8 cellular contexts compared by ENCODE assay signal in the genomic region with DNA sequence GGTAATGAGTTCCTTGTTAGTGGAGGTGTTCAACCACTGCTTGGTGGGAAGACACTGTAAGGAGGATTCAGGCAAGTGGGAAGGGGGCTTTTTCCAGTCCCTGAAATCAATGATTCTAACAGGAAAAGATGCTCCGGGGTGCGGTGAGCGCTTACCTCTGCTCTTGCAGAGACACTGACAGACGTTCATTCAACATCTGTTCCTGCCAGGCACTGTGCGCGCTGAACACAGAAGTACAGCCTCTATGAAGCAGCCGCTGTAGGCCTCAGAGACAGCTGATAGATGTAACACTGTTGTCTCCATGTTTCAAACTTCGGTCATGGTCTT. TPM values are rescaled to one million over a fixed set of nuclear protein-coding genes. Genes with fewer than 3 reads are reported as not detected.
DNase-seq lines count a peak whose midpoint lies in the region; ATAC-seq, FAIRE-seq and TF ChIP-seq lines count a peak whose summit lies in the region.

No MANE protein-coding gene starts in this region.

- intact Hi-C loops in Calu3 (cut with micrococcal nuclease; ENCODE audit: unreplicated experiment) (loop anchor here (5.0 to 10.0 kb wide), 3 partner anchors 57 to 160 kb away; no protein-coding TSS in a partner anchor), endothelial cell of umbilical vein (cut with micrococcal nuclease) (no loop called here)

- peak overlapping the region; percentile 94 for H3K4me3 Mint-ChIP-seq in Calu3 (ENCODE audit: low read depth, unreplicated experiment)
- H3K4me3 Mint-ChIP-seq in osteocyte (ENCODE audit: unreplicated experiment), result peak overlapping the region; percentile 80

- peaks cover 70% of the 10 kb centered on the region for H3K4me1 Mint-ChIP-seq in Calu3 (ENCODE audit: low read depth, unreplicated experiment)
- peaks cover 38% of the 10 kb centered on the region for H3K4me1 Mint-ChIP-seq in osteocyte (ENCODE audit: unreplicated experiment)

- peak overlapping the region; percentile 92 for H2AFZ ChIP-seq in endothelial cell of umbilical vein (ENCODE audit: low read depth, low read length)

- ATAC-seq in GM19395 (IDR thresholded peaks at IDR 0.05; ENCODE audit: unreplicated experiment), result no peak
- no peak for ATAC-seq in HG03097 (IDR thresholded peaks at IDR 0.05; ENCODE audit: low FRiP score, unreplicated experiment)

- TF ChIP-seq POLR2A in endothelial cell of umbilical vein (IDR thresholded peaks at IDR 0.05; ENCODE audit: low read depth, low read length), result no peak

- POLR2A ChIA-PET in endothelial cell of umbilical vein (lab: Charles Lee), result no interaction called here

- no peak overlapping the region for H3K9ac ChIP-seq in endothelial cell of umbilical vein (replicated peaks; ENCODE audit: extremely low read depth, insufficient read depth, low read length)

- no peaks in the 10 kb centered on the region for H3K27me3 Mint-ChIP-seq in Calu3 (ENCODE audit: unreplicated experiment)
- H3K27me3 Mint-ChIP-seq in osteocyte (ENCODE audit: unreplicated experiment), result no peaks in the 10 kb centered on the region

- in situ Hi-C loops in SK-MEL-5 (cut with HindIII; ENCODE audit: low pct_unique_long_range_greater_than_20kb, low sequenced_read_pairs), result no loop called here

- H3K36me3 ChIP-seq in endothelial cell of umbilical vein (ENCODE audit: control insufficient read depth in 2 of 2, extremely low read depth in 1 of 2, insufficient read depth in 2 of 2, low read length in 2 of 2) (no peaks in the 10 kb centered on the region), small intestine (ENCODE audit: control insufficient read depth in 2 of 2, insufficient read depth in 2 of 2, low read length in 2 of 2) (no peaks in the 10 kb centered on the region)

- TF ChIP-seq CTCF in Calu3 (IDR thresholded peaks at IDR 0.05; ENCODE audit: unreplicated experiment) (no peak), endothelial cell of umbilical vein (IDR thresholded peaks at IDR 0.05; ENCODE audit: extremely low read depth in 1 of 2, insufficient read depth in 1 of 2, low read depth in 1 of 2, low read length in 2 of 2) (no peak), osteocyte (IDR thresholded peaks at IDR 0.05) (no peak)

- CTCF ChIA-PET in Calu3 (lab: Charles Lee) (interaction anchor here (1.1 kb wide), 1 partner anchor 16 kb away, joined by 3 read pairs; no protein-coding TSS in a partner anchor), endothelial cell of umbilical vein (lab: Charles Lee) (no interaction called here)

- H3K9me3 ChIP-seq in endothelial cell of umbilical vein (replicated peaks; ENCODE audit: control insufficient read depth, insufficient read depth, low read length), result no peaks in the 10 kb centered on the region
- no peaks in the 10 kb centered on the region for H3K9me3 ChIP-seq in small intestine (ENCODE audit: control insufficient read depth, low read depth)

- no peak for DNase-seq in Calu3
- DNase-seq in SK-MEL-5 (ENCODE audit: low read depth, low spot score), result peak; percentile 31
- DNase-seq in endothelial cell of umbilical vein (ENCODE audit: low read depth, low spot score), result no peak
- no peak for DNase-seq in osteocyte (ENCODE audit: extremely low spot score, unreplicated experiment)
- DNase-seq in small intestine, result no peak
- DNase-seq in NOMO-1 treated with dmso at 0.1 percent for 144 hours (lab: John Stamatoyannopoulos, UW; ENCODE audit: unreplicated experiment), result no peak

- H3K4me2 ChIP-seq in endothelial cell of umbilical vein (ENCODE audit: insufficient read depth, low read length), result no peak overlapping the region

- H3K79me2 ChIP-seq in endothelial cell of umbilical vein (ENCODE audit: control insufficient read depth, insufficient read depth, low read length), result peaks cover 22% of the 10 kb centered on the region

- 86 to 91% (median 86%) methylated on average over 8 of the region's 8 CpGs for WGBS in small intestine, 3 donors

- dilution Hi-C loops in endothelial cell of umbilical vein (cut with MboI; ENCODE audit: extremely low pct_ligation_motif_present, low sequenced_read_pairs), result no loop called here

- H3K4me1 ChIP-seq in endothelial cell of umbilical vein (ENCODE audit: control insufficient read depth, extremely low read depth, insufficient read depth, low read length) (peaks cover 31% of the 10 kb centered on the region), small intestine (ENCODE audit: control insufficient read depth in 2 of 2, insufficient read depth in 1 of 2, low read depth in 1 of 2, low read length in 1 of 2) (peaks cover 0 to 1% of the 10 kb centered on the region in 2 donors)

- no peaks in the 10 kb centered on the region for H4K20me1 ChIP-seq in endothelial cell of umbilical vein (replicated peaks; ENCODE audit: control insufficient read depth, extremely low read depth, insufficient read depth, low read length)

- H3K9me3 Mint-ChIP-seq in Calu3 (ENCODE audit: low read depth, unreplicated experiment) (no peaks in the 10 kb centered on the region), osteocyte (ENCODE audit: unreplicated experiment) (no peaks in the 10 kb centered on the region)

- BruUV-seq in Calu3 (replicated peaks; lab: Mats Ljungman, UMichigan), result TSS peak; percentile 62
- no TSS peak for BruUV-seq in endothelial cell of umbilical vein (replicated peaks; lab: Mats Ljungman, UMichigan)

- peaks cover 65% of the 10 kb centered on the region for H3K36me3 Mint-ChIP-seq in Calu3 (ENCODE audit: insufficient read depth, unreplicated experiment)
- H3K36me3 Mint-ChIP-seq in osteocyte (ENCODE audit: unreplicated experiment), result peaks cover 5% of the 10 kb centered on the region

- peak overlapping the region; percentile 100 for H3K27ac Mint-ChIP-seq in Calu3 (ENCODE audit: unreplicated experiment)
- H3K27ac Mint-ChIP-seq in osteocyte (ENCODE audit: unreplicated experiment), result peak overlapping the region; percentile 90

- H3K27me3 ChIP-seq in endothelial cell of umbilical vein (ENCODE audit: control insufficient read depth in 2 of 2, insufficient read depth in 2 of 2, low read length in 2 of 2) (no peaks in the 10 kb centered on the region), small intestine (ENCODE audit: control insufficient read depth in 2 of 2, insufficient read depth in 2 of 2, low read length in 2 of 2) (peaks cover 0 to 2% of the 10 kb centered on the region in 2 donors)

- no peak overlapping the region for H3K27ac ChIP-seq in endothelial cell of umbilical vein (ENCODE audit: insufficient read depth, low read depth, low read length)
- H3K27ac ChIP-seq in small intestine (ENCODE audit: low read depth in 1 of 2, low read length in 1 of 2), result peak overlapping the region in 1 of 2 donors; percentile 95

- H3K4me3 ChIP-seq in endothelial cell of umbilical vein (replicated peaks in 1 of 3; ENCODE audit: insufficient read depth in 1 of 3, low read depth in 1 of 3, low read length in 3 of 3) (no peak overlapping the region), small intestine (ENCODE audit: low read depth in 1 of 2, low read length in 2 of 2) (no peak overlapping the region)

- FAIRE-seq in endothelial cell of umbilical vein (lab: Jason Lieb, UNC) (no peak), small intestine (lab: Jason Lieb, UNC) (no peak)

- no peaks in the 10 kb centered on the region for H3K9me1 ChIP-seq in endothelial cell of umbilical vein (replicated peaks; ENCODE audit: control insufficient read depth, extremely low read depth, insufficient read depth, low read length)

TF ChIP-seq in endothelial cell of umbilical vein, 7 proteins besides CTCF, POLR2A, EP300 and RAD21 (continues in another document):
- TF ChIP-seq FOS (IDR thresholded peaks at IDR 0.05; ENCODE audit: borderline replicate concordance, insufficient read depth, low read length) (no peak), MAX (IDR thresholded peaks at IDR 0.05; ENCODE audit: insufficient read depth, insufficient read length) (no peak), JUN (IDR thresholded peaks at IDR 0.05; ENCODE audit: borderline replicate concordance, insufficient read depth, insufficient read length, low read depth) (no peak), EZH2 (IDR thresholded peaks at IDR 0.05; ENCODE audit: borderline replicate concordance, low read depth, low read length, severe bottlenecking) (no peak), GATA2 (IDR thresholded peaks at IDR 0.05; ENCODE audit: insufficient read depth, insufficient read length, low read depth, low read length) (no peak), POLR2AphosphoS5 (IDR thresholded peaks at IDR 0.05; ENCODE audit: insufficient read depth, low read depth, low read length) (no peak)

RNA-seq across cellular contexts. Expression of gene CLIP4, which starts 0.7 kb away (rescaled TPM):
- total RNA-seq in Calu3 (2022) (136 and 184 TPM in 2 replicates), endothelial cell of umbilical vein (21.7 and 24.0 TPM in 2 replicates), osteocyte (22.1 and 24.6 TPM in 2 replicates)
- 68.7 and 73.7 TPM in 2 replicates for total RNA-seq in SK-MEL-5 (2014; rRNA removed; shearing (Covaris generic))
- 30.8 and 39.9 TPM in 2 replicates for polyA plus RNA-seq in SK-MEL-5 (2015; cell fraction: cytosol; rRNA removed)
- 134 and 150 TPM in 2 replicates for polyA plus RNA-seq in SK-MEL-5 (2015; cell fraction: nucleus; rRNA removed)
- polyA plus RNA-seq in endothelial cell of umbilical vein (6.7 and 9.2 TPM in 2 replicates), small intestine (1 to 10 TPM in 2 of 3 donors, under 1 TPM in 1; 0.67 to 5.8 (median 1.6) TPM)
- polyA plus RNA-seq in endothelial cell of umbilical vein (2011; cell fraction: cytosol; rRNA removed), result 7.4 and 10.8 TPM in 2 replicates
- 37.7 and 50.7 TPM in 2 replicates for polyA plus RNA-seq in endothelial cell of umbilical vein (2011; cell fraction: nucleus; rRNA removed)
- 17.4 and 20.8 TPM in 2 replicates for polyA plus RNA-seq in endothelial cell of umbilical vein (2012)
- polyA minus RNA-seq in endothelial cell of umbilical vein, result 31.2 and 34.1 TPM in 2 replicates
- 9.2 TPM for polyA minus RNA-seq in endothelial cell of umbilical vein (2011; cell fraction: cytosol; rRNA and poly(A)+ RNA removed)
- polyA minus RNA-seq in endothelial cell of umbilical vein (2011; cell fraction: nucleus; rRNA and poly(A)+ RNA removed), result 54.2 and 74.1 TPM in 2 replicates

RNA-seq across cellular contexts. Expression of gene PCARE, which starts 40.2 kb away (rescaled TPM):
- not detected in 2 replicates for total RNA-seq in Calu3 (2022)
- total RNA-seq in SK-MEL-5 (2014; rRNA removed; shearing (Covaris generic)), result 0.03 TPM in 1 of 2 replicates, not detected in the other
- polyA plus RNA-seq in SK-MEL-5 (2015; cell fraction: cytosol; rRNA removed), result 0.01 TPM in 1 of 2 replicates, not detected in the other
- polyA plus RNA-seq in SK-MEL-5 (2015; cell fraction: nucleus; rRNA removed), result 0.02 and 0.04 TPM in 2 replicates
- not detected in 2 replicates for total RNA-seq in endothelial cell of umbilical vein
- not detected in 2 replicates for polyA plus RNA-seq in endothelial cell of umbilical vein
- not detected in 2 replicates for polyA plus RNA-seq in endothelial cell of umbilical vein (2011; cell fraction: cytosol; rRNA removed)
- polyA plus RNA-seq in endothelial cell of umbilical vein (2011; cell fraction: nucleus; rRNA removed), result not detected in 2 replicates
- not detected in 2 replicates for polyA plus RNA-seq in endothelial cell of umbilical vein (2012)
- not detected in 2 replicates for polyA minus RNA-seq in endothelial cell of umbilical vein
- not detected for polyA minus RNA-seq in endothelial cell of umbilical vein (2011; cell fraction: cytosol; rRNA and poly(A)+ RNA removed)
- not detected in 2 replicates for polyA minus RNA-seq in endothelial cell of umbilical vein (2011; cell fraction: nucleus; rRNA and poly(A)+ RNA removed)
- total RNA-seq in osteocyte, result not detected in 2 replicates
- polyA plus RNA-seq in small intestine, result not detected
